1 cellular context compared by ENCODE assay signal in genomic region chr5:177600458-177601018, GRCh38.
TF ChIP-seq lines count a peak whose summit lies in the region.

No MANE protein-coding gene starts in this region.

TF ChIP-seq in K562, 482 proteins besides CTCF, POLR2A, EP300 and RAD21 (continued from another document):
- TF ChIP-seq, protein P1, sequence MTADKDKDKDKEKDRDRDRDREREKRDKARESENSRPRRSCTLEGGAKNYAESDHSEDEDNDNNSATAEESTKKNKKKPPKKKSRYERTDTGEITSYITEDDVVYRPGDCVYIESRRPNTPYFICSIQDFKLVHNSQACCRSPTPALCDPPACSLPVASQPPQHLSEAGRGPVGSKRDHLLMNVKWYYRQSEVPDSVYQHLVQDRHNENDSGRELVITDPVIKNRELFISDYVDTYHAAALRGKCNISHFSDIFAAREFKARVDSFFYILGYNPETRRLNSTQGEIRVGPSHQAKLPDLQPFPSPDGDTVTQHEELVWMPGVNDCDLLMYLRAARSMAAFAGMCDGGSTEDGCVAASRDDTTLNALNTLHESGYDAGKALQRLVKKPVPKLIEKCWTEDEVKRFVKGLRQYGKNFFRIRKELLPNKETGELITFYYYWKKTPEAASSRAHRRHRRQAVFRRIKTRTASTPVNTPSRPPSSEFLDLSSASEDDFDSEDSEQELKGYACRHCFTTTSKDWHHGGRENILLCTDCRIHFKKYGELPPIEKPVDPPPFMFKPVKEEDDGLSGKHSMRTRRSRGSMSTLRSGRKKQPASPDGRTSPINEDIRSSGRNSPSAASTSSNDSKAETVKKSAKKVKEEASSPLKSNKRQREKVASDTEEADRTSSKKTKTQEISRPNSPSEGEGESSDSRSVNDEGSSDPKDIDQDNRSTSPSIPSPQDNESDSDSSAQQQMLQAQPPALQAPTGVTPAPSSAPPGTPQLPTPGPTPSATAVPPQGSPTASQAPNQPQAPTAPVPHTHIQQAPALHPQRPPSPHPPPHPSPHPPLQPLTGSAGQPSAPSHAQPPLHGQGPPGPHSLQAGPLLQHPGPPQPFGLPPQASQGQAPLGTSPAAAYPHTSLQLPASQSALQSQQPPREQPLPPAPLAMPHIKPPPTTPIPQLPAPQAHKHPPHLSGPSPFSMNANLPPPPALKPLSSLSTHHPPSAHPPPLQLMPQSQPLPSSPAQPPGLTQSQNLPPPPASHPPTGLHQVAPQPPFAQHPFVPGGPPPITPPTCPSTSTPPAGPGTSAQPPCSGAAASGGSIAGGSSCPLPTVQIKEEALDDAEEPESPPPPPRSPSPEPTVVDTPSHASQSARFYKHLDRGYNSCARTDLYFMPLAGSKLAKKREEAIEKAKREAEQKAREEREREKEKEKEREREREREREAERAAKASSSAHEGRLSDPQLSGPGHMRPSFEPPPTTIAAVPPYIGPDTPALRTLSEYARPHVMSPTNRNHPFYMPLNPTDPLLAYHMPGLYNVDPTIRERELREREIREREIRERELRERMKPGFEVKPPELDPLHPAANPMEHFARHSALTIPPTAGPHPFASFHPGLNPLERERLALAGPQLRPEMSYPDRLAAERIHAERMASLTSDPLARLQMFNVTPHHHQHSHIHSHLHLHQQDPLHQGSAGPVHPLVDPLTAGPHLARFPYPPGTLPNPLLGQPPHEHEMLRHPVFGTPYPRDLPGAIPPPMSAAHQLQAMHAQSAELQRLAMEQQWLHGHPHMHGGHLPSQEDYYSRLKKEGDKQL (CRISPR knock-in tag; IDR thresholded peaks at IDR 0.05; ENCODE audit: borderline replicate concordance): no peak
- TF ChIP-seq L3MBTL2 (IDR thresholded peaks at IDR 0.05) (no peak), NR1H2 (CRISPR knock-in tag; IDR thresholded peaks at IDR 0.05) (no peak), ZBTB40 (IDR thresholded peaks at IDR 0.05) (peak; percentile 48; the same call in 1 of the 2 replicates), ZBTB40 (CRISPR knock-in tag; IDR thresholded peaks at IDR 0.05) (no peak), SMARCA4 (IDR thresholded peaks at IDR 0.05) (0 out of 2 replicates have a peak, but pooled peaks have one; percentile 13), CBX8 (IDR thresholded peaks at IDR 0.05; ENCODE audit: borderline replicate concordance, extremely low read depth, low read depth, low read length, poor library complexity, severe bottlenecking) (no peak), SMARCE1 (IDR thresholded peaks at IDR 0.05) (peak; percentile 38; the same call in 1 of the 2 replicates), BRD4 (IDR thresholded peaks at IDR 0.05) (no peak), ZNF143 (CRISPR knock-in tag; IDR thresholded peaks at IDR 0.05) (no peak), TFAM (CRISPR knock-in tag; conservative IDR thresholded peaks at IDR 0.05) (no peak), NFIX (CRISPR knock-in tag; IDR thresholded peaks at IDR 0.05; ENCODE audit: low read depth) (no peak), DPF2 (IDR thresholded peaks at IDR 0.05) (peak; percentile 20; the same call in 1 of the 2 replicates), CBFA2T2 (conservative IDR thresholded peaks at IDR 0.05) (no peak), NCOA6 (IDR thresholded peaks at IDR 0.05) (no peak), LEF1 (IDR thresholded peaks at IDR 0.05) (0 out of 2 replicates have a peak, but pooled peaks have one; percentile 23), HDAC1 (IDR thresholded peaks at IDR 0.05) (peak in 1 of 2 experiments; percentile 61; a peak in 2 of 4 replicates), JUN (IDR thresholded peaks at IDR 0.05; ENCODE audit: borderline replicate concordance, low read depth, low read length) (no peak), JUN (CRISPR knock-in tag; IDR thresholded peaks at IDR 0.05; ENCODE audit: borderline replicate concordance) (no peak), CBX5 (IDR thresholded peaks at IDR 0.05; ENCODE audit: borderline replicate concordance, low read depth) (no peak)
- TF ChIP-seq, protein P2, sequence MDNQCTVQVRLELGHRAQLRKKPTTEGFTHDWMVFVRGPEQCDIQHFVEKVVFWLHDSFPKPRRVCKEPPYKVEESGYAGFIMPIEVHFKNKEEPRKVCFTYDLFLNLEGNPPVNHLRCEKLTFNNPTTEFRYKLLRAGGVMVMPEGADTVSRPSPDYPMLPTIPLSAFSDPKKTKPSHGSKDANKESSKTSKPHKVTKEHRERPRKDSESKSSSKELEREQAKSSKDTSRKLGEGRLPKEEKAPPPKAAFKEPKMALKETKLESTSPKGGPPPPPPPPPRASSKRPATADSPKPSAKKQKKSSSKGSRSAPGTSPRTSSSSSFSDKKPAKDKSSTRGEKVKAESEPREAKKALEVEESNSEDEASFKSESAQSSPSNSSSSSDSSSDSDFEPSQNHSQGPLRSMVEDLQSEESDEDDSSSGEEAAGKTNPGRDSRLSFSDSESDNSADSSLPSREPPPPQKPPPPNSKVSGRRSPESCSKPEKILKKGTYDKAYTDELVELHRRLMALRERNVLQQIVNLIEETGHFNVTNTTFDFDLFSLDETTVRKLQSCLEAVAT (IDR thresholded peaks at IDR 0.05): 0 out of 4 replicates have a peak, but pooled peaks of 1 of the 2 experiments have one; percentile 22
- TF ChIP-seq, protein P3, sequence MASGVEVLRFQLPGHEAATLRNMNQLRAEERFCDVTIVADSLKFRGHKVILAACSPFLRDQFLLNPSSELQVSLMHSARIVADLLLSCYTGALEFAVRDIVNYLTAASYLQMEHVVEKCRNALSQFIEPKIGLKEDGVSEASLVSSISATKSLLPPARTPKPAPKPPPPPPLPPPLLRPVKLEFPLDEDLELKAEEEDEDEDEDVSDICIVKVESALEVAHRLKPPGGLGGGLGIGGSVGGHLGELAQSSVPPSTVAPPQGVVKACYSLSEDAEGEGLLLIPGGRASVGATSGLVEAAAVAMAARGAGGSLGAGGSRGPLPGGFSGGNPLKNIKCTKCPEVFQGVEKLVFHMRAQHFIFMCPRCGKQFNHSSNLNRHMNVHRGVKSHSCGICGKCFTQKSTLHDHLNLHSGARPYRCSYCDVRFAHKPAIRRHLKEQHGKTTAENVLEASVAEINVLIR (CRISPR knock-in tag; IDR thresholded peaks at IDR 0.05): no peak
